In the genomic region with DNA sequence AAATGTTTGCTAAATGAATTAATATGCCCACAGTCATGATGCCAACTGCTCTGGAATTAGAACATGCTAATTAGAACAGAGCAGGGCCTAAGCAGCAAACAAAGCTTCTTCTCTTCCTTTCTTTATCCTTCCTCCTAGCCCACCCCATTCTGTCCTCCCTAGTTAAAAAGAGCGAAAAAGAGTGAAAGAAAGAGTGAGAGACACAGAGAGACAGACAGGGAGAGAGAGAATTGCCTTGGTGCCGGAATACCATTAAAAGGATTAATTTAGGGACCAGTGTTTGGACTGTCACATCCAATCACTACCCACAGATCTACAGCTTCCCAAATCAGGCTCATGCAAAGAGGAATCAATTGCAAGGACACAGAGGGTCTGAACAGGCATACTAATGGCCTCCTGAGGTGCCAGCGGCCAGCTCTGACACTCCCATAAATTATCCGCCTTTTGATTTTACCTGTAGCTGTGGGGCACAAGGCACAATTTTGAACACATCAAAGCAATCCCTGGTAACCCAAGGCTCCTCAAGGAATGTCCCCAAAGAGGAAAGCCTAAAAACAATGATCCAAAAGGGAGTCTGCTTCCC, we compare ENCODE assay signal across 24 cellular contexts. TPM values are rescaled to one million over a fixed set of nuclear protein-coding genes. Genes with fewer than 3 reads are reported as not detected.
DNase-seq lines count a peak whose midpoint lies in the region; ATAC-seq and TF ChIP-seq lines count a peak whose summit lies in the region.
"Had no signal": no experiment of that assay in that cellular context is flagged by ENCODE, and none has a peak within 500 bp of the region (broad histone marks: within the 10 kb centered on the region; RNA-seq: fewer than 3 reads in every experiment).

No MANE protein-coding gene starts in this region.

- H3K9me2 ChIP-seq in GM23338 (ENCODE audit: insufficient read depth): no peaks in the 10 kb centered on the region

- 0 out of 2 replicates have a peak, but pooled peaks cover 8% of the 10 kb centered on the region for H3F3A ChIP-seq in GM23338 (replicated peaks; ENCODE audit: low read depth)

- no peak for TF ChIP-seq CTCF in GM23338 (conservative IDR thresholded peaks at IDR 0.05; ENCODE audit: low read depth in 2 of 2)
- no peak for TF ChIP-seq CTCF in nephron progenitor cell (IDR thresholded peaks at IDR 0.05)
- no peak for TF ChIP-seq CTCF in brain microvascular endothelial cell (IDR thresholded peaks at IDR 0.05; ENCODE audit: low read depth, low read length, missing control alignments)

- in situ Hi-C loops in brain microvascular endothelial cell (cut with HindIII; ENCODE audit: low pct_ligation_motif_present, low sequenced_read_pairs): no loop called here

- no peaks in the 10 kb centered on the region for H3K9me3 Mint-ChIP-seq in GM23338
- no peaks in the 10 kb centered on the region for H3K9me3 Mint-ChIP-seq in nephron progenitor cell
- H3K9me3 Mint-ChIP-seq: activated CD4-positive, alpha-beta T cell treated with anti-CD3 and anti-CD28 coated beads, Interleukin-2, amount 10 ng/mL, durations not matched to agents 24 days and 14 days; stimulated activated naive CD8-positive, alpha-beta T cell treated with anti-CD3 and anti-CD28 coated beads, Interleukin-15, Interleukin-2, amounts not matched to agents 100 ng/mL and 50 ng/mL, for 24 hours had no signal

- intact Hi-C loops in posterior vena cava (cut with DNase I): loop anchor here in 1 of 2 donors (10.0 kb wide), 1 partner anchor 1173 kb away; a partner anchor contains a TSS

- peak; percentile 68 for ATAC-seq in GM23338
- ATAC-seq: SK-N-SH treated with all-trans-retinoic acid at 6 μM for 48 hours had no signal

- no peak overlapping the region for H2AFZ ChIP-seq in GM23338

- H3K4me2 ChIP-seq in GM23338: peak overlapping the region; percentile 1

- peak overlapping the region; percentile 53; the same call in 1 of the 2 replicates for H3K27ac ChIP-seq in GM23338 (ENCODE audit: low read depth)
- H3K27ac ChIP-seq in caudate nucleus (ENCODE audit: low read depth, low read length): peak overlapping the region; percentile 86
- H3K27ac ChIP-seq in temporal lobe (ENCODE audit: low read depth, low read length): peak overlapping the region; percentile 82
- no peak overlapping the region for H3K27ac ChIP-seq in brain microvascular endothelial cell

- H3K4me1 Mint-ChIP-seq in GM23338 (peaks cover 40% of the 10 kb centered on the region), nephron progenitor cell (peaks cover 82% of the 10 kb centered on the region)

- H3K4me3 Mint-ChIP-seq in GM23338 (no peak overlapping the region), nephron progenitor cell (peak overlapping the region; percentile 43)
- H3K4me3 Mint-ChIP-seq: activated CD4-positive, alpha-beta T cell treated with anti-CD3 and anti-CD28 coated beads, Interleukin-2, amount 10 ng/mL, durations not matched to agents 24 days and 14 days; stimulated activated naive CD8-positive, alpha-beta T cell treated with anti-CD3 and anti-CD28 coated beads, Interleukin-15, Interleukin-2, amounts not matched to agents 100 ng/mL and 50 ng/mL, for 24 hours had no signal

- DNase-seq in GM23338 (ENCODE audit: low spot score) (no peak), caudate nucleus (lab: John Stamatoyannopoulos, UW) (peak in 3 of 61 donors; percentile 1 to 34 (median 16)), nephron progenitor cell (no peak), EL (no peak), brain microvascular endothelial cell (no peak), posterior vena cava (ENCODE audit: low spot score) (no peak), KG1 (lab: John Stamatoyannopoulos, UW) (no peak)
- DNase-seq: activated CD4-positive, alpha-beta T cell treated with anti-CD3 and anti-CD28 coated beads, Interleukin-2, amount 10 ng/mL, durations not matched to agents 24 days and 14 days; activated naive CD4-positive, alpha-beta T cell; activated T-cell treated with anti-CD3 and anti-CD28 coated beads, Interleukin-2, amount 50 U/mL, for 48 hours; adrenal gland; COR-L47; DMS79; KBM-7; kidney; NCI-H1436 treated with DMSO at 0.1 percent for 48 hours; NCI-H526; occipital lobe; right cardiac atrium; RPMI8226 had no signal

- H3K79me2 ChIP-seq in GM23338 (replicated peaks; ENCODE audit: insufficient read depth): peaks cover 96% of the 10 kb centered on the region

- H3K36me3 Mint-ChIP-seq in GM23338 (ENCODE audit: low read depth): peaks cover 6% of the 10 kb centered on the region; the same call in 1 of the 3 replicates
- H3K36me3 Mint-ChIP-seq in nephron progenitor cell (ENCODE audit: low read depth): peaks cover 23% of the 10 kb centered on the region

- H4K20me1 ChIP-seq in GM23338 (replicated peaks; ENCODE audit: insufficient read depth): peaks cover 54% of the 10 kb centered on the region

- H3K4me1 ChIP-seq in GM23338 (ENCODE audit: insufficient read depth): peaks cover 25% of the 10 kb centered on the region

- H3K27me3 ChIP-seq in GM23338 (ENCODE audit: insufficient read depth): no peaks in the 10 kb centered on the region
- H3K27me3 ChIP-seq in brain microvascular endothelial cell (replicated peaks): no peaks in the 10 kb centered on the region
- H3K27me3 ChIP-seq: adrenal gland had no signal

- peaks cover 3% of the 10 kb centered on the region for H3K27me3 Mint-ChIP-seq in GM23338 (ENCODE audit: insufficient read depth, low read depth, poor library complexity)
- peaks cover 3% of the 10 kb centered on the region for H3K27me3 Mint-ChIP-seq in nephron progenitor cell (ENCODE audit: low read depth, poor library complexity)
- H3K27me3 Mint-ChIP-seq: activated CD4-positive, alpha-beta T cell treated with anti-CD3 and anti-CD28 coated beads, Interleukin-2, amount 10 ng/mL, durations not matched to agents 24 days and 14 days; stimulated activated naive CD8-positive, alpha-beta T cell treated with anti-CD3 and anti-CD28 coated beads, Interleukin-15, Interleukin-2, amounts not matched to agents 100 ng/mL and 50 ng/mL, for 24 hours had no signal

- no peak overlapping the region for H3K27ac Mint-ChIP-seq in GM23338
- no peak overlapping the region for H3K27ac Mint-ChIP-seq in nephron progenitor cell
- H3K27ac Mint-ChIP-seq: activated CD4-positive, alpha-beta T cell treated with anti-CD3 and anti-CD28 coated beads, Interleukin-2, amount 10 ng/mL, durations not matched to agents 24 days and 14 days; stimulated activated naive CD8-positive, alpha-beta T cell treated with anti-CD3 and anti-CD28 coated beads, Interleukin-15, Interleukin-2, amounts not matched to agents 100 ng/mL and 50 ng/mL, for 24 hours had no signal

- H3K36me3 ChIP-seq in GM23338 (ENCODE audit: insufficient read depth): no peaks in the 10 kb centered on the region
- H3K36me3 ChIP-seq in brain microvascular endothelial cell (replicated peaks): no peaks in the 10 kb centered on the region
- H3K36me3 ChIP-seq: adrenal gland had no signal

- no peak overlapping the region for H3K4me3 ChIP-seq in GM23338
- H3K4me3 ChIP-seq in brain microvascular endothelial cell (ENCODE audit: low read depth, low read length): no peak overlapping the region
- H3K4me3 ChIP-seq: adrenal gland, lung had no signal

TF ChIP-seq in GM23338, 12 proteins besides CTCF, POLR2A, EP300 and RAD21 (continues in another document):
- TF ChIP-seq NANOG (IDR thresholded peaks at IDR 0.05; ENCODE audit: borderline replicate concordance) (no peak), POLR2AphosphoS5 (IDR thresholded peaks at IDR 0.05; ENCODE audit: low read depth) (no peak), ZNF331 (CRISPR knock-in tag; IDR thresholded peaks at IDR 0.05; ENCODE audit: low read depth) (no peak), EZH2 (IDR thresholded peaks at IDR 0.05; ENCODE audit: low read depth, unreplicated experiment) (no peak), JUNB (IDR thresholded peaks at IDR 0.05; ENCODE audit: unreplicated experiment) (no peak), ZNF114 (CRISPR knock-in tag; IDR thresholded peaks at IDR 0.05) (no peak), STAT1 (IDR thresholded peaks at IDR 0.05; ENCODE audit: unreplicated experiment) (no peak), CREB1 (CRISPR knock-in tag; IDR thresholded peaks at IDR 0.05; ENCODE audit: low read depth) (no peak)
- TF ChIP-seq, protein P1, sequence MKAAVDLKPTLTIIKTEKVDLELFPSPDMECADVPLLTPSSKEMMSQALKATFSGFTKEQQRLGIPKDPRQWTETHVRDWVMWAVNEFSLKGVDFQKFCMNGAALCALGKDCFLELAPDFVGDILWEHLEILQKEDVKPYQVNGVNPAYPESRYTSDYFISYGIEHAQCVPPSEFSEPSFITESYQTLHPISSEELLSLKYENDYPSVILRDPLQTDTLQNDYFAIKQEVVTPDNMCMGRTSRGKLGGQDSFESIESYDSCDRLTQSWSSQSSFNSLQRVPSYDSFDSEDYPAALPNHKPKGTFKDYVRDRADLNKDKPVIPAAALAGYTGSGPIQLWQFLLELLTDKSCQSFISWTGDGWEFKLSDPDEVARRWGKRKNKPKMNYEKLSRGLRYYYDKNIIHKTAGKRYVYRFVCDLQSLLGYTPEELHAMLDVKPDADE (IDR thresholded peaks at IDR 0.05): no peak

RNA-seq across cellular contexts. Expression of a gene that starts 6.9 kb away (rescaled TPM):
- total RNA-seq in GM23338 (2014; rRNA removed; shearing (Covaris generic)): 70.1 and 92.5 TPM in 2 replicates
- 56.4 and 63.0 TPM in 2 replicates for polyA plus RNA-seq in GM23338 (2016; fragmentation: Nextera tagmentation; extraction: Ambion mirVana)
- 55.6 TPM for total RNA-seq in temporal lobe
- 10 to 100 TPM; 44.5 to 46.9 TPM for total RNA-seq in posterior vena cava

RNA-seq across cellular contexts. Expression of a gene that starts 56.9 kb away (rescaled TPM):
- 141 and 168 TPM in 2 replicates for total RNA-seq in GM23338 (2014; rRNA removed; shearing (Covaris generic))
- polyA plus RNA-seq in GM23338 (2016; fragmentation: Nextera tagmentation; extraction: Ambion mirVana): 63.6 and 72.8 TPM in 2 replicates
- 46.5 TPM for total RNA-seq in temporal lobe
- total RNA-seq in posterior vena cava: 10 to 100 TPM; 46.4 to 53.6 TPM
